20 cellular contexts compared by ENCODE assay signal in the genomic region with DNA sequence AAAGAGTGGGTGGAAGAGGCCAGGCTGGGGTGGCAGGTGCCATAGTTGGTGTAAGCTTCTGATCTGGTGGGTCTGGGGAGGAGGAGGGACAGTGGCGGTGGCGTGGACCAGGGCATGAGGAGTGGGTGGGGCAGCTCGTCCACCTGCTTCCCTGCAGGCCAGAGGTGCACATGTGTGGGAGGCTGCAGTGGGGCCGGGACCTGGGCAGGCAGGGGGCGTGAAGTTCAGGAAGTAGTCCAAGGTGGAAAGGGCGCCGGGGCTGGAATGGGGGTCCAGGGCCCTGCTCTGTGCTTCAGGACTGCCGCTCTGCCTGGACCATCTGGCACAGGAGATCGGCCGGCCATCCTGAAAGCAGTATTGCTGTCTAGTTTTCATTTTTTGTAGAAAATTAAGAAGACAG. TPM values are rescaled to one million over a fixed set of nuclear protein-coding genes. Genes with fewer than 3 reads are reported as not detected.
DNase-seq lines count a peak whose midpoint lies in the region; FAIRE-seq and TF ChIP-seq lines count a peak whose summit lies in the region.
"Had no signal": no experiment of that assay in that cellular context is flagged by ENCODE, and none has a peak within 500 bp of the region (broad histone marks: within the 10 kb centered on the region; RNA-seq: fewer than 3 reads in every experiment).

No MANE protein-coding gene starts in this region.

- H4K91ac ChIP-seq in neuronal stem cell (ENCODE audit: low read depth, low read length, poor library complexity): no peak overlapping the region

- peak overlapping the region; percentile 21 for H3K14ac ChIP-seq in neuronal stem cell (ENCODE audit: low read length)

- H3K27ac ChIP-seq in HEK293 (ENCODE audit: extremely low read depth, low read depth, low read length) (no peak overlapping the region), neuronal stem cell (replicated peaks; ENCODE audit: low read length) (no peak overlapping the region), testis (no peak overlapping the region), stomach (no peak overlapping the region)
- H3K27ac ChIP-seq: KMS-11 had no signal

- WGBS in neuronal stem cell (ENCODE audit: extremely low coverage in 2 of 2, insufficient read length in 2 of 2, insufficient replicate concordance in 1 of 2), 2 donors: no CpG with 5 or more reads among the region's 10 CpGs
- 86 to 89% methylated on average over 9 to 10 of the region's 10 CpGs for WGBS in testis, 2 donors
- WGBS in stomach, 5 donors: 82 to 90% (median 88%) methylated on average over 10 of the region's 10 CpGs

- H3K4me1 ChIP-seq in HEK293 (ENCODE audit: control insufficient read depth, insufficient read depth, low read length) (no peaks in the 10 kb centered on the region), neuronal stem cell (ENCODE audit: control insufficient read depth in 2 of 2, insufficient read depth in 1 of 2, low read depth in 1 of 2, low read length in 2 of 2) (peaks cover 0 to 1% of the 10 kb centered on the region in 2 donors), testis (no peaks in the 10 kb centered on the region), stomach (no peaks in the 10 kb centered on the region)

- H2BK120ac ChIP-seq in neuronal stem cell (ENCODE audit: low read depth, low read length): no peak overlapping the region

- POLR2A ChIA-PET in HEK293 (lab: Yijun Ruan, JAX): no interaction called here

- FAIRE-seq in urothelium cell line (lab: Jason Lieb, UNC): peak; percentile 74
- FAIRE-seq: H1, HepG2 had no signal

- H3K27ac Mint-ChIP-seq in endothelial cell (ENCODE audit: unreplicated experiment): no peak overlapping the region

- no peak overlapping the region for H4K8ac ChIP-seq in neuronal stem cell (ENCODE audit: low read depth, low read length)

- no peak overlapping the region for H2BK15ac ChIP-seq in neuronal stem cell (ENCODE audit: low read length)

- H3K4me2 ChIP-seq in neuronal stem cell (ENCODE audit: insufficient read depth, low read length, poor library complexity, severe bottlenecking): no peak overlapping the region
- H3K4me2 ChIP-seq: KMS-11 had no signal

- no peak overlapping the region for H3K23ac ChIP-seq in neuronal stem cell (ENCODE audit: low read depth, low read length, poor library complexity)

- TF ChIP-seq POLR2A in testis (IDR thresholded peaks at IDR 0.05) (no peak), stomach (IDR thresholded peaks at IDR 0.05) (no peak)

- DNase-seq in endothelial cell (ENCODE audit: low spot score) (no peak), neuronal stem cell (ENCODE audit: low spot score) (no peak), urothelium cell line (ENCODE audit: low spot score) (no peak), testis (no peak), stomach (no peak), NCI-H2081 (lab: John Stamatoyannopoulos, UW) (no peak)
- DNase-seq: COR-L47, DMS153, EL, MG63, NCI-H1105, NCI-H187 treated with DMSO at 0.1 percent for 48 hours, NCI-H510A treated with DMSO at 0.1 percent for 48 hours had no signal

- H3K36me3 Mint-ChIP-seq in endothelial cell (ENCODE audit: low read depth, unreplicated experiment): peaks cover 4% of the 10 kb centered on the region

- H2BK12ac ChIP-seq in neuronal stem cell (ENCODE audit: low read length): no peak overlapping the region

- H2AK5ac ChIP-seq in neuronal stem cell (ENCODE audit: low read depth, low read length): no peak overlapping the region

- TF ChIP-seq CTCF in HEK293 (tag by site-specific recombination; IDR thresholded peaks at IDR 0.05) (no peak), endothelial cell (IDR thresholded peaks at IDR 0.05; ENCODE audit: unreplicated experiment) (no peak), testis (IDR thresholded peaks at IDR 0.05) (no peak), stomach (IDR thresholded peaks at IDR 0.05) (no peak)

- H2AFZ ChIP-seq in neuronal stem cell (ENCODE audit: low read length): no peak overlapping the region

- H3K27me3 ChIP-seq in neuronal stem cell (ENCODE audit: control insufficient read depth in 3 of 3, insufficient read depth in 3 of 3, low read depth in 1 of 3, low read length in 3 of 3) (peaks cover 0 to 17% (median 0%) of the 10 kb centered on the region in 3 experiments), testis (no peaks in the 10 kb centered on the region), stomach (no peaks in the 10 kb centered on the region)
- H3K27me3 ChIP-seq: MG63 had no signal

- H3K4ac ChIP-seq in neuronal stem cell (ENCODE audit: low read length): no peak overlapping the region

- CTCF ChIA-PET in HEK293 (lab: Yijun Ruan, JAX): no interaction called here

- H3K9me3 Mint-ChIP-seq in endothelial cell (ENCODE audit: unreplicated experiment): no peaks in the 10 kb centered on the region

- TF ChIP-seq EP300 in stomach (IDR thresholded peaks at IDR 0.05): no peak

- no peaks in the 10 kb centered on the region for H3K4me1 Mint-ChIP-seq in endothelial cell (ENCODE audit: unreplicated experiment)

- peak overlapping the region; percentile 26 for H3K4me3 Mint-ChIP-seq in endothelial cell (ENCODE audit: unreplicated experiment)
- H3K4me3 Mint-ChIP-seq: CD14-positive monocyte had no signal

- no peaks in the 10 kb centered on the region for H3K9me3 ChIP-seq in HEK293 (ENCODE audit: control insufficient read depth, insufficient read depth, low read depth, low read length)
- peaks cover 0 to 3% of the 10 kb centered on the region in 2 donors for H3K9me3 ChIP-seq in neuronal stem cell (replicated peaks in 1 of 2; ENCODE audit: control insufficient read depth in 2 of 2, insufficient read depth in 1 of 2, low read depth in 1 of 2, low read length in 2 of 2)
- H3K9me3 ChIP-seq in testis: no peaks in the 10 kb centered on the region
- H3K9me3 ChIP-seq in stomach: peaks cover 0 to 7% (median 0%) of the 10 kb centered on the region in 4 donors
- H3K9me3 ChIP-seq: MG63 had no signal

- H3K18ac ChIP-seq in neuronal stem cell (ENCODE audit: low read length): no peak overlapping the region

- H3K36me3 ChIP-seq in HEK293 (ENCODE audit: control insufficient read depth in 2 of 2, insufficient read depth in 1 of 2, low read length in 2 of 2) (no peaks in the 10 kb centered on the region), neuronal stem cell (replicated peaks in 1 of 2; ENCODE audit: control insufficient read depth in 2 of 2, insufficient read depth in 2 of 2, low read length in 2 of 2) (no peaks in the 10 kb centered on the region), testis (ENCODE audit: low read depth, missing control alignments) (no peaks in the 10 kb centered on the region), stomach (no peaks in the 10 kb centered on the region)
- H3K36me3 ChIP-seq: MG63 had no signal

- no peak overlapping the region for H3K9ac ChIP-seq in neuronal stem cell (ENCODE audit: low read depth, low read length, poor library complexity)
- H3K9ac ChIP-seq: KMS-11 had no signal

- no peak overlapping the region for H2BK5ac ChIP-seq in neuronal stem cell (ENCODE audit: low read length)

- no peak overlapping the region for H3K4me3 ChIP-seq in HEK293 (ENCODE audit: low read depth, low read length)
- no peak overlapping the region for H3K4me3 ChIP-seq in neuronal stem cell (ENCODE audit: low read length in 2 of 2)
- H3K4me3 ChIP-seq in testis: no peak overlapping the region
- H3K4me3 ChIP-seq in stomach: no peak overlapping the region
- H3K4me3 ChIP-seq: MG63 had no signal

- intact Hi-C loops in testis (cut with DNase I; ENCODE audit: low total_unique reads): no loop called here
- intact Hi-C loops in stomach (cut with DNase I; ENCODE audit: low total_unique reads): loop anchor here (5.0 kb wide), 1 partner anchor 157 kb away; no protein-coding TSS in a partner anchor

- H3K27me3 Mint-ChIP-seq in endothelial cell (ENCODE audit: unreplicated experiment): peaks cover 12% of the 10 kb centered on the region

- no peaks in the 10 kb centered on the region for H3K79me1 ChIP-seq in neuronal stem cell (ENCODE audit: low read depth, low read length)

TF ChIP-seq in HEK293, 187 proteins besides CTCF, POLR2A, EP300 and RAD21:
- TF ChIP-seq, protein P1, sequence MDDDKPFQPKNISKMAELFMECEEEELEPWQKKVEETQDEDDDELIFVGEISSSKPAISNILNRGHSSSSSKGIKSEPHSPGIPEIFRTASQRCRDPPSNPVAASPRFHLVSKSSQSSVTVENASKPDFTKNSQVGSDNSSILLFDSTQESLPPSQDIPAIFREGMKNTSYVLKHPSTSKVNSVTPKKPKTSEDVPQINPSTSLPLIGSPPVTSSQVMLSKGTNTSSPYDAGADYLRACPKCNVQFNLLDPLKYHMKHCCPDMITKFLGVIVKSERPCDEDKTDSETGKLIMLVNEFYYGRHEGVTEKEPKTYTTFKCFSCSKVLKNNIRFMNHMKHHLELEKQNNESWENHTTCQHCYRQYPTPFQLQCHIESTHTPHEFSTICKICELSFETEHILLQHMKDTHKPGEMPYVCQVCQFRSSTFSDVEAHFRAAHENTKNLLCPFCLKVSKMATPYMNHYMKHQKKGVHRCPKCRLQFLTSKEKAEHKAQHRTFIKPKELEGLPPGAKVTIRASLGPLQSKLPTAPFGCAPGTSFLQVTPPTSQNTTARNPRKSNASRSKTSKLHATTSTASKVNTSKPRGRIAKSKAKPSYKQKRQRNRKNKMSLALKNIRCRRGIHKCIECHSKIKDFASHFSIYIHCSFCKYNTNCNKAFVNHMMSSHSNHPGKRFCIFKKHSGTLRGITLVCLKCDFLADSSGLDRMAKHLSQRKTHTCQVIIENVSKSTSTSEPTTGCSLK (tag by site-specific recombination; IDR thresholded peaks at IDR 0.05): no peak
- peak; percentile 62; the same call in 1 of the 2 replicates for TF ChIP-seq EGR2 (tag by site-specific recombination; IDR thresholded peaks at IDR 0.05; ENCODE audit: low read depth)
- TF ChIP-seq ZFHX2 (tag by site-specific recombination; conservative IDR thresholded peaks at IDR 0.05): peak; percentile 66
TF ChIP-seq in HEK293: peak in this region for 2.

RNA-seq across cellular contexts. Expression of a gene that starts 15.9 kb away (rescaled TPM):
- total RNA-seq in endothelial cell (ENCODE audit: unreplicated experiment): 0.54 TPM
- 1.2 TPM for polyA plus RNA-seq in neuronal stem cell (2013, experiment 1 of 2)
- 1.5 TPM for polyA plus RNA-seq in neuronal stem cell (2013, experiment 2 of 2)
- 10 to 100 TPM; 20.3 to 38.5 TPM for total RNA-seq in testis
- polyA plus RNA-seq in testis (ENCODE audit: insufficient read depth, low read depth, low replicate concordance): 66.7 TPM
- 10 to 100 TPM in 1 of 5 donors, 1 to 10 TPM in 1, under 1 TPM in 2, not detected in 1; 0.45 to 13.0 (median 2.9) TPM for total RNA-seq in stomach
- polyA plus RNA-seq in stomach: under 1 TPM; 0.56 to 0.88 (median 0.76) TPM
- total RNA-seq: Right ventricle myocardium superior had no signal
- polyA plus RNA-seq: CD14-positive monocyte, HepG2 had no signal

RNA-seq across cellular contexts. Expression of a gene that starts 16.0 kb away (rescaled TPM):
- total RNA-seq in endothelial cell (ENCODE audit: unreplicated experiment): not detected
- polyA plus RNA-seq in neuronal stem cell (2013, experiment 1 of 2): 0.04 TPM
- polyA plus RNA-seq in neuronal stem cell (2013, experiment 2 of 2): 0.06 TPM
- 10 to 100 TPM; 24.7 to 46.8 TPM for total RNA-seq in testis
- polyA plus RNA-seq in testis (ENCODE audit: insufficient read depth, low read depth, low replicate concordance): 10.1 TPM
- total RNA-seq in stomach: not detected
- polyA plus RNA-seq in stomach: under 1 TPM in 1 of 3 donors, not detected in 2; 0.05 TPM
- total RNA-seq: H1, HepG2, Right ventricle myocardium superior had no signal
- polyA plus RNA-seq: AG04450, CD14-positive monocyte, HepG2 had no signal

Comparison
In these comparisons a context has a peak if more than half of its experiments do, and no peak if none do; other contexts are left out.
1. RNA of a gene that starts 16.0 kb away (total RNA-seq): 24.7 to 46.8 TPM in testis; not detected in endothelial cell (single experiment) and not detected in stomach; every median in the first group is over 10 times any median in the second.